In genomic region chr11:109946322-109946846, GRCh38 we compare ENCODE assay signal across 8 cellular contexts.
A peak's percentile ranks its signal among the peaks of the same experiment; 100 is the strongest.
DNase-seq lines count a peak whose midpoint lies in the region; ATAC-seq, FAIRE-seq and TF ChIP-seq lines count a peak whose summit lies in the region.

No MANE protein-coding gene starts in this region.

- 14% methylated on average over 8 of the region's 8 CpGs for WGBS in A549 (ENCODE audit: missing lambda C conversion rate)

- peak overlapping the region; percentile 36 for H3K4me3 ChIP-seq in A549
- peak overlapping the region; percentile 43 for H3K4me3 ChIP-seq in skeletal muscle satellite cell (ENCODE audit: low read length)

- no peaks in the 10 kb centered on the region for H3K9me3 Mint-ChIP-seq in T-cell
- H3K9me3 Mint-ChIP-seq in MCF 10A (ENCODE audit: unreplicated experiment): no peaks in the 10 kb centered on the region

- peak; percentile 85 for TF ChIP-seq CTCF in A549 (IDR thresholded peaks at IDR 0.05)
- TF ChIP-seq CTCF in MCF 10A (IDR thresholded peaks at IDR 0.05; ENCODE audit: unreplicated experiment): peak; percentile 85

- H3K4me1 ChIP-seq in A549 (peaks cover 8% of the 10 kb centered on the region; the same call in 2 of the 3 replicates), skeletal muscle satellite cell (ENCODE audit: control insufficient read depth, insufficient read depth, low read length) (peaks cover 5% of the 10 kb centered on the region)

- H3K4me1 Mint-ChIP-seq in T-cell (peaks cover 7 to 13% (median 9%) of the 10 kb centered on the region in 3 donors), MCF 10A (ENCODE audit: insufficient read depth, unreplicated experiment) (peaks cover 13% of the 10 kb centered on the region)

- no peak overlapping the region for H3K27ac Mint-ChIP-seq in T-cell
- peak overlapping the region; percentile 90 for H3K27ac Mint-ChIP-seq in MCF 10A (ENCODE audit: low read depth, unreplicated experiment)

- intact Hi-C loops in MCF 10A (cut with micrococcal nuclease): loop anchor here (1.0 to 2.0 kb wide), 7 partner anchors 147 to 486 kb away; partner anchors contain the start of gene ZC3H12C

- ATAC-seq in A549 (peak; percentile 99), GM18499 (IDR thresholded peaks at IDR 0.05; ENCODE audit: insufficient read depth, unreplicated experiment) (peak; percentile 80), HG02885 (IDR thresholded peaks at IDR 0.05; ENCODE audit: poor library complexity, unreplicated experiment) (peak; percentile 95), T-cell (replicated peaks in 1 of 4) (peak; percentile 48 to 78 (median 60))

- H3K4me3 Mint-ChIP-seq in T-cell: peak overlapping the region in 2 of 3 donors; percentile 10 to 26
- peak overlapping the region; percentile 66 for H3K4me3 Mint-ChIP-seq in MCF 10A (ENCODE audit: unreplicated experiment)

- H3K36me3 Mint-ChIP-seq in T-cell: no peaks in the 10 kb centered on the region
- H3K36me3 Mint-ChIP-seq in MCF 10A (ENCODE audit: insufficient read depth, unreplicated experiment): peaks cover 9% of the 10 kb centered on the region

- H3K4me2 ChIP-seq in A549 (peak overlapping the region; percentile 84), skeletal muscle satellite cell (ENCODE audit: low read length) (peak overlapping the region; percentile 71)

- BruUV-seq in MCF 10A (replicated peaks; lab: Mats Ljungman, UMichigan): no TSS peak

- no peak for FAIRE-seq in A549 (lab: Jason Lieb, UNC)

- H3K36me3 ChIP-seq in skeletal muscle satellite cell (ENCODE audit: insufficient read depth, low read length): no peaks in the 10 kb centered on the region

- H3K9me3 ChIP-seq in A549 (no peaks in the 10 kb centered on the region), skeletal muscle satellite cell (replicated peaks; ENCODE audit: low read length) (no peaks in the 10 kb centered on the region)

- no peak for TF ChIP-seq POLR2A in A549 (IDR thresholded peaks at IDR 0.05; ENCODE audit: low read length)

- DNase-seq in A549 (ENCODE audit: low read depth in 1 of 2, low spot score in 1 of 2): peak; percentile 64 to 93
- peak; percentile 72 for DNase-seq in NCI-H146 (lab: John Stamatoyannopoulos, UW)
- DNase-seq in T-cell: peak in 26 of 34 experiments; percentile 1 to 52 (median 22)
- DNase-seq in MCF 10A (ENCODE audit: unreplicated experiment): peak; percentile 93
- peak; percentile 81 for DNase-seq in iPS-NIHi11 (ENCODE audit: low spot score)

- H3K27ac ChIP-seq in A549: peak overlapping the region; percentile 87 to 90

- peak overlapping the region; percentile 79 for H3K9ac ChIP-seq in skeletal muscle satellite cell (ENCODE audit: low read depth, low read length)

- H3K27me3 Mint-ChIP-seq in T-cell (peaks cover 0 to 8% of the 10 kb centered on the region in 2 donors), MCF 10A (ENCODE audit: insufficient read depth, unreplicated experiment) (no peaks in the 10 kb centered on the region)

- H3K27me3 ChIP-seq in skeletal muscle satellite cell (ENCODE audit: control insufficient read depth, insufficient read depth, low read length): no peaks in the 10 kb centered on the region

- TF ChIP-seq EP300 in A549 (IDR thresholded peaks at IDR 0.05): no peak

- peak; percentile 87 to 93 for TF ChIP-seq RAD21 in A549 (conservative IDR thresholded peaks at IDR 0.05 in 1 of 2, IDR thresholded peaks at IDR 0.05 in 1 of 2)

- CTCF ChIA-PET in A549 (lab: Yijun Ruan, JAX) (interaction anchor here (0.6 to 3.2 kb wide), 8 partner anchors 121 to 525 kb away, joined by 3 to 14 read pairs (median 4); partner anchors contain the start of gene ZC3H12C), T-cell (lab: Charles Lee) (no interaction called here), MCF 10A (lab: Yijun Ruan, JAX) (interaction anchor here (0.6 to 2.3 kb wide), 12 partner anchors 87 to 489 kb away, joined by 3 to 10 read pairs (median 4); partner anchors contain the start of gene FDX1)

- POLR2A ChIA-PET in A549 (lab: Yijun Ruan, JAX) (interaction anchor here (0.7 kb wide), 1 partner anchor 146 kb away, joined by 7 read pairs; no protein-coding TSS in a partner anchor), T-cell (lab: Charles Lee) (no interaction called here), MCF 10A (lab: Yijun Ruan, JAX) (interaction anchor here (0.7 to 8.7 kb wide), 13 partner anchors 15 to 254 kb away, joined by 3 to 148 read pairs (median 4); partner anchors contain the start of gene ZC3H12C)

TF ChIP-seq in A549, 52 proteins besides CTCF, POLR2A, EP300 and RAD21:
- TF ChIP-seq ATOH8 (CRISPR knock-in tag; IDR thresholded peaks at IDR 0.05; ENCODE audit: low read depth) (no peak), CEBPB (IDR thresholded peaks at IDR 0.05) (peak in 1 of 2 experiments; percentile 58; a peak in 1 of 4 replicates), JUN (IDR thresholded peaks at IDR 0.05) (peak in 1 of 2 experiments; percentile 56; a peak in 2 of 5 replicates), RNF2 (IDR thresholded peaks at IDR 0.05; ENCODE audit: borderline replicate concordance, low read depth) (no peak), MAFK (IDR thresholded peaks at IDR 0.05; ENCODE audit: partially characterized antibody) (peak; percentile 94), NFE2L2 (conservative IDR thresholded peaks at IDR 0.05; ENCODE audit: low read length) (peak; percentile 83), MAX (IDR thresholded peaks at IDR 0.05) (0 out of 2 replicates have a peak, but pooled peaks have one; percentile 24), SMC3 (IDR thresholded peaks at IDR 0.05) (peak; percentile 87)

Comparison
In these comparisons a context has a peak if more than half of its experiments do, and no peak if none do; other contexts are left out.
1. Peak in every context shown above with its lines: DNase-seq, ATAC-seq, H3K4me3 ChIP-seq and H3K27ac ChIP-seq.
2. DNase-seq: peak in every context shown above with its lines; median percentile 93 in MCF 10A; 81 in iPS-NIHi11; 78 in A549; 72 in NCI-H146; 22 in T-cell.
3. CTCF ChIA-PET loops: an anchor here in A549 (0.6 to 3.2 kb wide) and MCF 10A (0.6 to 2.3 kb wide); none called in T-cell.
4. POLR2A ChIA-PET loops: an anchor here in A549 (0.7 kb wide) and MCF 10A (0.7 to 8.7 kb wide); none called in T-cell.